In genomic region chr10:17578603-17579002, GRCh38 we compare ENCODE assay signal across 13 cellular contexts.
"Had no signal": no experiment of that assay in that cellular context is flagged by ENCODE, and none has a peak within 500 bp of the region (broad histone marks: within the 10 kb centered on the region; RNA-seq: fewer than 3 reads in every experiment).

No MANE protein-coding gene starts in this region.

- ATAC-seq: body of pancreas; stimulated activated naive B cell treated with anti-CD40 and anti-IgM and Interleukin-4, amounts not matched to agents 10 μg/mL and 1 μg/mL and 100 μg/mL, for 72 hours had no signal

- H3K4me3 ChIP-seq: body of pancreas, colonic mucosa, lung, ovary, thyroid gland had no signal

- DNase-seq: activated naive CD8-positive, alpha-beta T cell treated with anti-CD3 and anti-CD28 coated beads for 36 hours; amygdala; body of pancreas; central memory CD4-positive, alpha-beta T cell; colonic mucosa; effector CD8-positive, alpha-beta T cell; midbrain; ovary; stimulated activated CD4-positive, alpha-beta T cell treated with anti-CD3 and anti-CD28 coated beads, Interleukin-2, amount 100 ng/mL, for 48 hours; stimulated activated naive B cell treated with anti-CD40 and anti-IgM and Interleukin-4, amounts not matched to agents 10 μg/mL and 1 μg/mL and 100 μg/mL, for 72 hours; T-helper 2 cell; thyroid gland had no signal
